ENCODE assay signal across 8 cellular contexts in genomic region chr7:44018857-44019807, GRCh38. TPM values are rescaled to one million over a fixed set of nuclear protein-coding genes. Genes with fewer than 3 reads are reported as not detected.
A peak's percentile ranks its signal among the peaks of the same experiment; 100 is the strongest.
DNase-seq lines count a peak whose midpoint lies in the region; ATAC-seq and TF ChIP-seq lines count a peak whose summit lies in the region.
"Not testable (repeated sequence)": the region's sequence is repeated elsewhere in the genome, so short reads cannot be mapped to it uniquely, and the experiment has no call there.

No MANE protein-coding gene starts in this region.

- H3K4me1 Mint-ChIP-seq in nephron progenitor cell, result not testable (repeated sequence)

- H3K27me3 Mint-ChIP-seq in nephron progenitor cell (ENCODE audit: low read depth, poor library complexity), result peaks cover 22% of the 10 kb centered on the region

- H3K4me3 Mint-ChIP-seq in nephron progenitor cell, result peak overlapping the region; percentile 90

- H3K4me3 ChIP-seq in H7 (ENCODE audit: insufficient read depth, low read depth, low read length), result peak overlapping the region; percentile 73
- peak overlapping the region; percentile 81 for H3K4me3 ChIP-seq in LNCaP clone FGC (ENCODE audit: low read depth, low read length)
- peak overlapping the region; percentile 81 for H3K4me3 ChIP-seq in fibroblast of the aortic adventitia (ENCODE audit: low read depth, low read length)

- ATAC-seq in stimulated activated naive CD8-positive, alpha-beta T cell treated with anti-CD3 and anti-CD28 coated beads, Interleukin-15, Interleukin-2, amounts not matched to agents 100 U/mL and 50 U/mL, for 24 hours, result peak; percentile 94

- H3K36me3 ChIP-seq in H7 (replicated peaks; ENCODE audit: control insufficient read depth, insufficient read depth, low read length), result not testable (repeated sequence)

- POLR2A ChIA-PET in RWPE1 (lab: Yijun Ruan, JAX; ENCODE audit: low non-redundant PET), result interaction anchor here (0.6 kb wide), 2 partner anchors 44 to 266 kb away, joined by 3 to 4 read pairs; no protein-coding TSS in a partner anchor

- CTCF ChIA-PET in RWPE1 (lab: Yijun Ruan, JAX), result interaction anchor here (0.6 to 0.9 kb wide), 4 partner anchors 32 to 112 kb away, joined by 3 to 5 read pairs (median 4); no protein-coding TSS in a partner anchor

- not testable (repeated sequence) for H3K27me3 ChIP-seq in H7 (ENCODE audit: control insufficient read depth, insufficient read depth, low read length)

- TF ChIP-seq CTCF in LNCaP clone FGC (IDR thresholded peaks at IDR 0.05; ENCODE audit: control insufficient read depth, extremely low read depth, insufficient read depth) (peak; percentile 79), RWPE1 (conservative IDR thresholded peaks at IDR 0.05; ENCODE audit: low read depth) (peak; percentile 95), fibroblast of the aortic adventitia (IDR thresholded peaks at IDR 0.05; ENCODE audit: insufficient read depth, low read length) (peak; percentile 56), nephron progenitor cell (IDR thresholded peaks at IDR 0.05) (peak; percentile 56)

- H3K9me3 Mint-ChIP-seq in nephron progenitor cell, result not testable (repeated sequence)

- H3K27ac Mint-ChIP-seq in nephron progenitor cell, result not testable (repeated sequence)

- H3K27ac ChIP-seq in RWPE1, result peak overlapping the region; percentile 77

- not testable (repeated sequence) for H3K36me3 Mint-ChIP-seq in nephron progenitor cell (ENCODE audit: low read depth)

- DNase-seq in GDM1 (lab: John Stamatoyannopoulos, UW), result peak; percentile 94
- DNase-seq in H7, result peak; percentile 98
- DNase-seq in LNCaP clone FGC (ENCODE audit: low read depth), result peak; percentile 69
- peak; percentile 98 for DNase-seq in RWPE1 (ENCODE audit: low spot score)
- DNase-seq in activated T-helper 9 cell treated with anti-CD3 and anti-CD28 coated beads, Interleukin-2, amount 50 U/mL, for 16 hours (ENCODE audit: low read depth), result peak; percentile 99
- peak; percentile 96 for DNase-seq in fibroblast of the aortic adventitia (ENCODE audit: low read depth)
- DNase-seq in nephron progenitor cell, result peak; percentile 99
- DNase-seq in stimulated activated naive CD8-positive, alpha-beta T cell treated with anti-CD3 and anti-CD28 coated beads, Interleukin-15, Interleukin-2, amounts not matched to agents 100 U/mL and 50 U/mL, for 24 hours, result peak; percentile 100

RNA-seq across cellular contexts. Expression of gene SPDYE1, which starts 21.4 kb away (rescaled TPM):
- not detected in 2 replicates for total RNA-seq in H7 (2014; rRNA removed; shearing (Covaris generic))
- not detected in 2 replicates for total RNA-seq in fibroblast of the aortic adventitia (ENCODE audit: low replicate concordance)

RNA-seq across cellular contexts. Expression of gene DBNL, which starts 25.4 kb away (rescaled TPM):
- 43.0 and 63.8 TPM in 2 replicates for total RNA-seq in H7 (2014; rRNA removed; shearing (Covaris generic))
- total RNA-seq in fibroblast of the aortic adventitia (ENCODE audit: low replicate concordance), result 73.0 and 110 TPM in 2 replicates

RNA-seq across cellular contexts. Expression of gene PGAM2, which starts 46.2 kb away (rescaled TPM):
- total RNA-seq in H7 (2014; rRNA removed; shearing (Covaris generic)), result 2.7 and 4.5 TPM in 2 replicates
- total RNA-seq in fibroblast of the aortic adventitia (ENCODE audit: low replicate concordance), result not detected in 2 replicates

Comparison
In these comparisons a context has a peak if more than half of its experiments do, and no peak if none do; other contexts are left out.
1. Peak in every context shown above with its lines: DNase-seq, ATAC-seq, H3K4me3 ChIP-seq and H3K27ac ChIP-seq.